Comparison of ENCODE assay signal across 25 cellular contexts in the genomic region with DNA sequence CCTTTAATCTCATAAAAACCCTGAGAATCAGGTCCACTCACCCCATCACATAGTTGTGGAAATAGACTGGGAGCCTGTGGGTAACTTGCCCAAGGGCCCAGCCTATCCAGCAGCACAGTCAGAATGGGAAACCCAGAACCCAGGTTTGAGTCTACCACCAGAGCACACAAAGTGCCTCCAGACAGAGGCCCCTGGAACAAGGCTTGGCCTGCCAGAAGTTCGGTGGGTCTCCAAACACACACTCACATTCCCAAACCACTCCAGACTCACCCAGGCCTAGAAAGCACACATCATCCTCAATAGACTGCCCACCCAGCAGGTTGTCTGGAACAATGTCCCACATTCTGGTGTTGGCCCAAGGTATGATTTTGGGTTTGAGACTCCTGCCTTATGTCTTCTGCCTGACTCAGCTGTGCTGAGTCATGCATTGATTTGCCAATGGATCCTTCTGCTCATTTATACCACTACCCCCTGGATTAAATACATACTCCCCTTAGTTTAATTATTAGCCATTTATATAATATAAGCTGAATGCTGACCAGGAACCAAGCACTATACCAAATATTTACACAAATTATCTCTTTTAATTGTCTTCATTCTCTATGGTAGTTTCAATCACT. TPM values are rescaled to one million over a fixed set of nuclear protein-coding genes. Genes with fewer than 3 reads are reported as not detected.
DNase-seq lines count a peak whose midpoint lies in the region; ATAC-seq, FAIRE-seq and TF ChIP-seq lines count a peak whose summit lies in the region.
"Had no signal": no experiment of that assay in that cellular context is flagged by ENCODE, and none has a peak within 500 bp of the region (broad histone marks: within the 10 kb centered on the region; RNA-seq: fewer than 3 reads in every experiment).

No MANE protein-coding gene starts in this region.

- no peak overlapping the region for H2AFZ ChIP-seq in H1 (ENCODE audit: low read length)
- peak overlapping the region; percentile 38 for H2AFZ ChIP-seq in parathyroid adenoma

- no peak overlapping the region for H3K4me2 ChIP-seq in H1 (ENCODE audit: insufficient read depth in 1 of 2, low read depth in 2 of 2, low read length in 2 of 2)
- H3K4me2 ChIP-seq in parathyroid adenoma (ENCODE audit: low read length): no peak overlapping the region

- H3K4me1 Mint-ChIP-seq in naive thymus-derived CD8-positive, alpha-beta T cell: peaks cover 4 to 9% (median 8%) of the 10 kb centered on the region in 4 donors

- no peak overlapping the region for H3K14ac ChIP-seq in H1 (ENCODE audit: insufficient read length)

- no peak for FAIRE-seq in H1 (lab: Jason Lieb, UNC)
- FAIRE-seq: GM12878 had no signal

- CTCF ChIA-PET in H1 (lab: Charles Lee; ENCODE audit: partially characterized antibody): interaction anchor here (1.6 kb wide), 1 partner anchor 8 kb away, joined by 3 read pairs; no protein-coding TSS in a partner anchor

- no peak overlapping the region for H2BK5ac ChIP-seq in H1 (ENCODE audit: low read depth, low read length)

- peaks cover 0 to 2% (median 1%) of the 10 kb centered on the region in 4 experiments; a peak in 3 of 7 replicates for H3K27me3 ChIP-seq in H1 (replicated peaks in 1 of 4; ENCODE audit: control insufficient read depth in 3 of 4, extremely low read depth in 1 of 4, insufficient read depth in 3 of 4, low read length in 3 of 4)
- H3K27me3 ChIP-seq in parathyroid adenoma (ENCODE audit: control insufficient read depth, insufficient read depth, low read length): no peaks in the 10 kb centered on the region
- H3K27me3 ChIP-seq: ovary had no signal

- WGBS in H1 (ENCODE audit: extremely low coverage in 1 of 2, insufficient coverage in 1 of 2, insufficient read length in 1 of 2, insufficient replicate concordance in 2 of 2, low coverage in 1 of 2, low lambda C conversion rate in 2 of 2, missing lambda C conversion rate in 1 of 2), 2 experiments: 93% methylated on average over 1 of the region's 1 CpG; no CpG with 5 or more reads in 1 of the 2 experiments

- POLR2A ChIA-PET in H1 (lab: Charles Lee; ENCODE audit: partially characterized antibody): interaction anchor here (0.6 to 1.6 kb wide), 2 partner anchors 12 to 140 kb away, joined by 3 to 4 read pairs; no protein-coding TSS in a partner anchor
- POLR2A ChIA-PET in naive thymus-derived CD8-positive, alpha-beta T cell (lab: Charles Lee): no interaction called here

- H3K4ac ChIP-seq in H1 (replicated peaks; ENCODE audit: insufficient read length, low read depth, low read length): no peak overlapping the region

- no peaks in the 10 kb centered on the region for H3K9me3 Mint-ChIP-seq in naive thymus-derived CD8-positive, alpha-beta T cell
- H3K9me3 Mint-ChIP-seq: central memory CD8-positive, alpha-beta T cell; immature natural killer cell; natural killer cell had no signal

- no peak overlapping the region for H3K18ac ChIP-seq in H1 (ENCODE audit: extremely low read depth, low read length)

- no peak overlapping the region for H4K8ac ChIP-seq in H1 (ENCODE audit: extremely low read depth, insufficient read depth, low read length)

- H3K4me3 ChIP-seq in H1 (ENCODE audit: extremely low read depth in 1 of 4, insufficient read depth in 2 of 4, low read depth in 3 of 4, low read length in 4 of 4) (no peak overlapping the region), parathyroid adenoma (ENCODE audit: low read depth, low read length) (no peak overlapping the region)
- H3K4me3 ChIP-seq: GM12878, ovary, right atrium auricular region, spleen had no signal

- H2AK5ac ChIP-seq in H1 (ENCODE audit: low read depth, low read length): no peak overlapping the region

- TF ChIP-seq RAD21 in H1 (IDR thresholded peaks at IDR 0.05 in 1 of 2, conservative IDR thresholded peaks at IDR 0.05 in 1 of 2; ENCODE audit: low read depth in 2 of 2, low read length in 2 of 2): no peak

- H2BK120ac ChIP-seq in H1 (replicated peaks; ENCODE audit: low read depth, low read length): no peak overlapping the region

- no peak for TF ChIP-seq EP300 in H1 (IDR thresholded peaks at IDR 0.05; ENCODE audit: borderline replicate concordance in 1 of 2, low read depth in 2 of 2, low read length in 2 of 2)

- H2BK20ac ChIP-seq in H1 (ENCODE audit: low read length): no peak overlapping the region

- H3K23ac ChIP-seq in H1 (ENCODE audit: insufficient read length): no peak overlapping the region

- DNase-seq in GM20000 (ENCODE audit: low spot score): peak; percentile 3
- peak; percentile 32 for DNase-seq in M059J (ENCODE audit: low read depth)
- no peak for DNase-seq in H1 (ENCODE audit: low read depth in 1 of 2, low spot score in 2 of 2)
- no peak for DNase-seq in naive thymus-derived CD8-positive, alpha-beta T cell
- DNase-seq in Ammon's horn (ENCODE audit: low spot score): no peak
- DNase-seq in H4 (ENCODE audit: low spot score): no peak
- DNase-seq: activated CD4-positive, alpha-beta T cell treated with anti-CD3 and anti-CD28 coated beads for 36 hours; activated CD8-positive, alpha-beta T cell treated with anti-CD3 and anti-CD28 coated beads, Interleukin-2, amount 10 ng/mL, durations not matched to agents 7 days and 5 days; activated gamma-delta T cell; hypothalamus; immature natural killer cell; midbrain; MM.1S; natural killer cell; NCI-H1417 treated with DMSO at 0.1 percent for 48 hours; ovary; spleen; stimulated activated CD4-positive, alpha-beta T cell treated with anti-CD3 and anti-CD28 coated beads, Interleukin-2, amount 100 ng/mL, for 48 hours; T-helper 2 cell; trophoblast cell had no signal

- H4K5ac ChIP-seq in H1 (ENCODE audit: insufficient read length, low read depth, low read length): no peak overlapping the region

- H3K36me3 Mint-ChIP-seq in naive thymus-derived CD8-positive, alpha-beta T cell: no peaks in the 10 kb centered on the region
- H3K36me3 Mint-ChIP-seq: immature natural killer cell, natural killer cell had no signal

- no peak for TF ChIP-seq CTCF in GM20000 (IDR thresholded peaks at IDR 0.05; ENCODE audit: extremely low read depth, missing control alignments)
- no peak for TF ChIP-seq CTCF in H1 (IDR thresholded peaks at IDR 0.05; ENCODE audit: control extremely low read depth in 1 of 3, insufficient read depth in 1 of 3, low read depth in 1 of 3, low read length in 3 of 3)
- TF ChIP-seq CTCF in parathyroid adenoma (IDR thresholded peaks at IDR 0.05): no peak

- no peaks in the 10 kb centered on the region for H3K79me1 ChIP-seq in H1 (ENCODE audit: low read depth, low read length)

- no peaks in the 10 kb centered on the region for H4K20me1 ChIP-seq in H1 (replicated peaks in 1 of 2; ENCODE audit: control insufficient read depth in 1 of 2, insufficient read depth in 2 of 2, low read length in 2 of 2)

- no peak for TF ChIP-seq POLR2A in H1 (IDR thresholded peaks at IDR 0.05; ENCODE audit: control extremely low read depth in 1 of 2, low read depth in 2 of 2, low read length in 2 of 2)

- H4K91ac ChIP-seq in H1 (replicated peaks; ENCODE audit: insufficient read length, low read length): no peak overlapping the region

- peaks cover 11% of the 10 kb centered on the region; the same call in 1 of the 2 replicates for H3K23me2 ChIP-seq in H1 (ENCODE audit: low read depth, low read length)

- peaks cover 19 to 63% (median 37%) of the 10 kb centered on the region in 5 donors for H3K27me3 Mint-ChIP-seq in naive thymus-derived CD8-positive, alpha-beta T cell

- H3K27ac ChIP-seq in H1 (ENCODE audit: low read depth, low read length) (no peak overlapping the region), parathyroid adenoma (no peak overlapping the region)
- H3K27ac ChIP-seq: ovary, right atrium auricular region, spleen had no signal

- H2BK15ac ChIP-seq in H1 (ENCODE audit: low read length): no peak overlapping the region

- no peak overlapping the region for H2BK12ac ChIP-seq in H1 (ENCODE audit: low read depth, low read length)

- ATAC-seq in naive thymus-derived CD8-positive, alpha-beta T cell: no peak
- ATAC-seq: activated CD4-positive, alpha-beta T cell treated with anti-CD3 and anti-CD28 coated beads for 36 hours; activated CD8-positive, alpha-beta T cell treated with anti-CD3 and anti-CD28 coated beads, Interleukin-2, amount 10 ng/mL, durations not matched to agents 7 days and 5 days; GM12878; natural killer cell; SK-N-SH treated with all-trans-retinoic acid at 6 μM for 48 hours had no signal

- peaks cover 0 to 13% (median 7%) of the 10 kb centered on the region in 4 experiments; a peak in 5 of 7 replicates for H3K4me1 ChIP-seq in H1 (replicated peaks in 1 of 4; ENCODE audit: control insufficient read depth in 3 of 4, insufficient read depth in 4 of 4, low read length in 3 of 4)
- peaks cover 12% of the 10 kb centered on the region for H3K4me1 ChIP-seq in parathyroid adenoma

- H3K4me3 Mint-ChIP-seq in naive thymus-derived CD8-positive, alpha-beta T cell: no peak overlapping the region
- H3K4me3 Mint-ChIP-seq: activated CD4-positive, alpha-beta T cell treated with anti-CD3 and anti-CD28 coated beads for 36 hours; activated CD8-positive, alpha-beta T cell treated with anti-CD3 and anti-CD28 coated beads, Interleukin-2, amount 10 ng/mL, durations not matched to agents 7 days and 5 days; central memory CD8-positive, alpha-beta T cell; immature natural killer cell; natural killer cell had no signal

- H3K56ac ChIP-seq in H1 (replicated peaks; ENCODE audit: insufficient read length, low read depth, low read length): no peak overlapping the region

- H3K79me2 ChIP-seq in H1 (ENCODE audit: control insufficient read depth in 1 of 2, insufficient read depth in 2 of 2, low read length in 2 of 2) (no peaks in the 10 kb centered on the region), parathyroid adenoma (no peaks in the 10 kb centered on the region)

- H3K27ac Mint-ChIP-seq in naive thymus-derived CD8-positive, alpha-beta T cell: no peak overlapping the region
- H3K27ac Mint-ChIP-seq: activated CD4-positive, alpha-beta T cell treated with anti-CD3 and anti-CD28 coated beads for 36 hours; activated CD8-positive, alpha-beta T cell treated with anti-CD3 and anti-CD28 coated beads, Interleukin-2, amount 10 ng/mL, durations not matched to agents 7 days and 5 days; immature natural killer cell; natural killer cell had no signal

- H3K9ac ChIP-seq in H1 (replicated peaks in 1 of 4; ENCODE audit: extremely low read depth in 1 of 4, low read depth in 3 of 4, low read length in 3 of 4) (no peak overlapping the region), parathyroid adenoma (no peak overlapping the region)

- H3K36me3 ChIP-seq in H1 (ENCODE audit: control insufficient read depth in 2 of 4, insufficient read depth in 4 of 4, low read length in 3 of 4) (peaks cover 0 to 2% (median 0%) of the 10 kb centered on the region in 4 experiments; a peak in 1 of 8 replicates), parathyroid adenoma (ENCODE audit: control insufficient read depth, insufficient read depth, low read length) (no peaks in the 10 kb centered on the region)
- H3K36me3 ChIP-seq: ovary, right atrium auricular region, spleen had no signal

- no peaks in the 10 kb centered on the region for H3K9me3 ChIP-seq in H1 (ENCODE audit: insufficient read depth in 2 of 2, low read depth in 1 of 2, low read length in 1 of 2)
- H3K9me3 ChIP-seq in parathyroid adenoma (ENCODE audit: control insufficient read depth, low read length): no peaks in the 10 kb centered on the region
- H3K9me3 ChIP-seq: ovary, right atrium auricular region, spleen had no signal

RNA-seq across cellular contexts. Expression of a gene that starts 4.5 kb away (rescaled TPM):
- 44.5 and 57.6 TPM in 2 replicates for total RNA-seq in M059J (2014; rRNA removed; shearing (Covaris generic))
- total RNA-seq in H1 (2021; fragmentation: NEBNext Ultra II Directional; extraction: Animal tissue kit (Norgen Biotek cat#: 25700)): 12.0 and 13.7 TPM in 2 replicates
- polyA plus RNA-seq in H1 (2011; rRNA removed): 14.4 and 16.9 TPM in 2 replicates
- 12.0 TPM for polyA plus RNA-seq in H1 (2011; cell fraction: cytosol; rRNA removed)
- polyA plus RNA-seq in H1 (2011; cell fraction: nucleus; rRNA removed): 21.0 TPM
- 9.7 to 11.8 TPM (median 10.8 TPM) in 4 replicates for polyA plus RNA-seq in H1 (2012, experiment 1 of 2)
- polyA plus RNA-seq in H1 (2012, experiment 2 of 2): 8.0 TPM
- polyA plus RNA-seq in H1 (2013, experiment 1 of 2): 9.6 TPM
- 9.6 TPM for polyA plus RNA-seq in H1 (2013, experiment 2 of 2)
- polyA minus RNA-seq in H1 (2011; rRNA and poly(A)+ RNA removed): 21.4 and 25.0 TPM in 2 replicates
- 10.2 TPM for polyA minus RNA-seq in H1 (2011; cell fraction: cytosol; rRNA and poly(A)+ RNA removed)
- 16.2 TPM for polyA minus RNA-seq in H1 (2011; cell fraction: nucleus; rRNA and poly(A)+ RNA removed)
- total RNA-seq in naive thymus-derived CD8-positive, alpha-beta T cell: under 1 TPM; 0.19 to 0.29 TPM
- not detected for polyA plus RNA-seq in naive thymus-derived CD8-positive, alpha-beta T cell
- 122 and 126 TPM in 2 replicates for total RNA-seq in H4 (2014; rRNA removed; shearing (Covaris generic))

Comparison
In these comparisons a context has a peak if more than half of its experiments do, and no peak if none do; other contexts are left out.
1. DNase-seq: peak in GM20000 (single experiment) and M059J (single experiment); none in H1 (0 of 2), naive thymus-derived CD8-positive, alpha-beta T cell (0 of 10), Ammon's horn (single experiment) and H4 (single experiment).
2. RNA of a gene that starts 4.5 kb away (total RNA-seq): 122 to 126 TPM in H4, 44.5 to 57.6 TPM in M059J and 12.0 to 13.7 TPM in H1; 0.19 to 0.29 TPM in naive thymus-derived CD8-positive, alpha-beta T cell; every median in the first group is over 10 times any median in the second.